Comparison of ENCODE assay signal across 8 cellular contexts in genomic region chrX:23782455-23782854, GRCh38. TPM values are rescaled to one million over a fixed set of nuclear protein-coding genes. Genes with fewer than 3 reads are reported as not detected.
DNase-seq lines count a peak whose midpoint lies in the region; ATAC-seq and TF ChIP-seq lines count a peak whose summit lies in the region.

No MANE protein-coding gene starts in this region.

- no peak for ATAC-seq in naive thymus-derived CD8-positive, alpha-beta T cell
- no peak for ATAC-seq in GM18858 (IDR thresholded peaks at IDR 0.05; ENCODE audit: unreplicated experiment)

- CTCF ChIA-PET in MCF 10A (lab: Yijun Ruan, JAX), result interaction anchor here (0.5 to 2.7 kb wide), 16 partner anchors 9 to 273 kb away, joined by 3 to 54 read pairs (median 4); no protein-coding TSS in a partner anchor

- no peak for DNase-seq in CD14-positive monocyte (ENCODE audit: low spot score)
- DNase-seq in M059J (ENCODE audit: low read depth), result peak; percentile 47
- DNase-seq in MCF 10A (ENCODE audit: unreplicated experiment), result no peak
- no peak for DNase-seq in naive thymus-derived CD8-positive, alpha-beta T cell
- no peak for DNase-seq in DMS153 (lab: John Stamatoyannopoulos, UW)
- no peak for DNase-seq in SHP77 (lab: John Stamatoyannopoulos, UW)
- no peak for DNase-seq in NCI-H69 (lab: John Stamatoyannopoulos, UW)

- BruUV-seq in MCF 10A (replicated peaks; lab: Mats Ljungman, UMichigan), result no TSS peak

- H3K27me3 Mint-ChIP-seq in CD14-positive monocyte (ENCODE audit: low read depth in 3 of 3), result peaks cover 0 to 1% (median 0%) of the 10 kb centered on the region in 3 donors
- no peaks in the 10 kb centered on the region for H3K27me3 Mint-ChIP-seq in MCF 10A (ENCODE audit: insufficient read depth, unreplicated experiment)
- H3K27me3 Mint-ChIP-seq in naive thymus-derived CD8-positive, alpha-beta T cell, result no peaks in the 10 kb centered on the region

- TF ChIP-seq CTCF in CD14-positive monocyte (IDR thresholded peaks at IDR 0.05) (no peak), MCF 10A (IDR thresholded peaks at IDR 0.05; ENCODE audit: unreplicated experiment) (no peak)

- H3K36me3 Mint-ChIP-seq in CD14-positive monocyte (peaks cover 27 to 36% of the 10 kb centered on the region in 2 donors), MCF 10A (ENCODE audit: insufficient read depth, unreplicated experiment) (peaks cover 48% of the 10 kb centered on the region)
- peaks cover 12 to 33% (median 14%) of the 10 kb centered on the region in 3 donors for H3K36me3 Mint-ChIP-seq in naive thymus-derived CD8-positive, alpha-beta T cell

- H3K27ac Mint-ChIP-seq in CD14-positive monocyte (peak overlapping the region; percentile 94 to 99 (median 98)), MCF 10A (ENCODE audit: low read depth, unreplicated experiment) (peak overlapping the region; percentile 80)
- peak overlapping the region; percentile 83 to 99 (median 98) for H3K27ac Mint-ChIP-seq in naive thymus-derived CD8-positive, alpha-beta T cell

- peaks cover 11% of the 10 kb centered on the region for H3K4me1 Mint-ChIP-seq in CD14-positive monocyte
- peaks cover 23% of the 10 kb centered on the region for H3K4me1 Mint-ChIP-seq in MCF 10A (ENCODE audit: insufficient read depth, unreplicated experiment)
- H3K4me1 Mint-ChIP-seq in naive thymus-derived CD8-positive, alpha-beta T cell, result peaks cover 13 to 45% (median 29%) of the 10 kb centered on the region in 4 donors

- H3K4me3 Mint-ChIP-seq in CD14-positive monocyte (peak overlapping the region; percentile 70 to 94), MCF 10A (ENCODE audit: unreplicated experiment) (peak overlapping the region; percentile 76)
- peak overlapping the region; percentile 90 to 98 (median 95) for H3K4me3 Mint-ChIP-seq in naive thymus-derived CD8-positive, alpha-beta T cell

- intact Hi-C loops in CD14-positive monocyte (cut with micrococcal nuclease), result loop anchor here (2.0 to 10.0 kb wide), 3 partner anchors 40 to 72 kb away; partner anchors contain the start of gene ACOT9 (in 1 of the 2)
- intact Hi-C loops in MCF 10A (cut with micrococcal nuclease), result loop anchor here (1.0 to 5.0 kb wide), 2 partner anchors 38 to 100 kb away; no protein-coding TSS in a partner anchor

- H3K9me3 Mint-ChIP-seq in CD14-positive monocyte (peaks cover 0 to 35% (median 17%) of the 10 kb centered on the region in 7 donors), MCF 10A (ENCODE audit: unreplicated experiment) (no peaks in the 10 kb centered on the region)
- peaks cover 0 to 7% (median 0%) of the 10 kb centered on the region in 9 donors for H3K9me3 Mint-ChIP-seq in naive thymus-derived CD8-positive, alpha-beta T cell

- POLR2A ChIA-PET in MCF 10A (lab: Yijun Ruan, JAX), result interaction anchor here (0.6 to 8.4 kb wide), 17 partner anchors 11 to 1199 kb away, joined by 3 to 140 read pairs (median 11); partner anchors contain the start of genes ACOT9, EIF2S3, KLHL15 and PRDX4
- POLR2A ChIA-PET in naive thymus-derived CD8-positive, alpha-beta T cell (lab: Charles Lee), result interaction anchor here (1.0 to 3.4 kb wide), 9 partner anchors 9 to 272 kb away, joined by 3 to 27 read pairs (median 8); partner anchors contain the start of genes ACOT9, APOO, CXorf58 and EIF2S3

RNA-seq across cellular contexts. Expression of gene SAT1, which starts 0.5 kb away (rescaled TPM):
- 100 to 1,000 TPM; 897 to 970 TPM for polyA plus RNA-seq in CD14-positive monocyte
- 168 and 187 TPM in 2 replicates for total RNA-seq in M059J (2014; rRNA removed; shearing (Covaris generic))
- 582 and 687 TPM in 2 replicates for total RNA-seq in MCF 10A (2022)
- total RNA-seq in naive thymus-derived CD8-positive, alpha-beta T cell, result 100 to 1,000 TPM; 116 to 121 TPM
- polyA plus RNA-seq in naive thymus-derived CD8-positive, alpha-beta T cell, result 10 to 100 TPM; 50.1 to 91.0 (median 83.3) TPM

RNA-seq across cellular contexts. Expression of gene ACOT9, which starts 39.4 kb away (rescaled TPM):
- polyA plus RNA-seq in CD14-positive monocyte, result 10 to 100 TPM; 49.2 to 51.8 TPM
- 47.9 and 75.6 TPM in 2 replicates for total RNA-seq in M059J (2014; rRNA removed; shearing (Covaris generic))
- total RNA-seq in MCF 10A (2022), result 71.9 and 83.9 TPM in 2 replicates
- total RNA-seq in naive thymus-derived CD8-positive, alpha-beta T cell, result 10 to 100 TPM; 14.4 to 14.8 TPM
- polyA plus RNA-seq in naive thymus-derived CD8-positive, alpha-beta T cell, result 10 to 100 TPM in 1 of 3 donors, 1 to 10 TPM in 2; 5.9 to 13.0 (median 7.5) TPM
